Comparison of ENCODE assay signal across 10 cellular contexts in the genomic region with DNA sequence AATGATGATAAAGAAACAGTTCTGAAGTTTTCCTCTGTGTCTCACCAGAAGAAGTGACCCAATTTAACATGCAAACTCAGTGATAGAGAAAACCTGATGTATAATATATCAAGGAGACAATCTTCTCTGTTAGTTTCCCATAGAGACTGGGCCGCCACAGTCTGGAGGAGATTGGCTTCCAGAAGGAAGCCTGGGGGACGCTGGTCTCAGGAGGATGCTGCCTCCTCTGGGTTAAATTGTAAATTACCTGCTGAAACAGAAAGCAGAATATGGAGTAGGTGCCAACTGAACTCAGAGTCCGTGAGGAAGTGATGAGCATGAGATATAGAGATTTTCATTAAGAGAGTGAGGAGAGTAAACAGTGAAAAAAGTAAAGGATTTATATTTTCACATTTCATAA. TPM values are rescaled to one million over a fixed set of nuclear protein-coding genes. Genes with fewer than 3 reads are reported as not detected.
DNase-seq lines count a peak whose midpoint lies in the region; ATAC-seq and TF ChIP-seq lines count a peak whose summit lies in the region.
"Had no signal": no experiment of that assay in that cellular context is flagged by ENCODE, and none has a peak within 500 bp of the region (broad histone marks: within the 10 kb centered on the region; RNA-seq: fewer than 3 reads in every experiment).

No MANE protein-coding gene starts in this region.

- no peaks in the 10 kb centered on the region for H3K27me3 Mint-ChIP-seq in chondrocyte (ENCODE audit: low read depth)

- TF ChIP-seq CTCF in GM12872 (IDR thresholded peaks at IDR 0.05; ENCODE audit: insufficient read depth, low read depth, low read length): peak; percentile 57
- no peak for TF ChIP-seq CTCF in chondrocyte (IDR thresholded peaks at IDR 0.05)

- H3K36me3 Mint-ChIP-seq in chondrocyte (ENCODE audit: low read depth): no peaks in the 10 kb centered on the region

- H3K27ac Mint-ChIP-seq in chondrocyte (ENCODE audit: unreplicated experiment): no peak overlapping the region

- intact Hi-C loops in head of caudate nucleus (cut with DNase I): no loop called here

- H3K4me3 Mint-ChIP-seq in chondrocyte (ENCODE audit: unreplicated experiment): no peak overlapping the region

- H3K4me1 Mint-ChIP-seq in chondrocyte (ENCODE audit: low read depth): no peaks in the 10 kb centered on the region

- peak; percentile 15 for DNase-seq in central memory CD4-positive, alpha-beta T cell
- DNase-seq in head of caudate nucleus: no peak
- no peak for DNase-seq in chondrocyte (ENCODE audit: low spot score)
- no peak for DNase-seq in NCI-H2107 treated with DMSO at 0.1 percent for 48 hours (lab: John Stamatoyannopoulos, UW; ENCODE audit: unreplicated experiment)
- no peak for DNase-seq in SW 1271 (lab: John Stamatoyannopoulos, UW)

- peaks cover 40% of the 10 kb centered on the region for H3K9me3 Mint-ChIP-seq in chondrocyte (ENCODE audit: low read depth)

- peak; percentile 87 for ATAC-seq in GM19438 (IDR thresholded peaks at IDR 0.05; ENCODE audit: low read depth, unreplicated experiment)
- peak; percentile 77 for ATAC-seq in HG03342 (IDR thresholded peaks at IDR 0.05; ENCODE audit: unreplicated experiment)

RNA-seq across cellular contexts. Expression of gene OR14I1, which starts 15.8 kb away (rescaled TPM):
- total RNA-seq in chondrocyte: not detected in 3 replicates
- total RNA-seq: cardiac muscle cell had no signal

RNA-seq across cellular contexts. Expression of gene OR2T27, which starts 31.5 kb away (rescaled TPM):
- total RNA-seq in chondrocyte: not detected in 3 replicates
- total RNA-seq: cardiac muscle cell, M059J had no signal

RNA-seq across cellular contexts. Expression of gene OR2T35, which starts 41.7 kb away (rescaled TPM):
- not detected in 3 replicates for total RNA-seq in chondrocyte
- total RNA-seq: cardiac muscle cell, M059J had no signal

RNA-seq across cellular contexts. Expression of gene OR2T11, which starts 51.9 kb away (rescaled TPM):
- not detected in 3 replicates for total RNA-seq in chondrocyte
- total RNA-seq: cardiac muscle cell, M059J had no signal
